In genomic region chr6:105067329-105067728, GRCh38 we compare ENCODE assay signal across 19 cellular contexts.
DNase-seq lines count a peak whose midpoint lies in the region; ATAC-seq, FAIRE-seq and TF ChIP-seq lines count a peak whose summit lies in the region.
"Had no signal": no experiment of that assay in that cellular context is flagged by ENCODE, and none has a peak within 500 bp of the region (broad histone marks: within the 10 kb centered on the region; RNA-seq: fewer than 3 reads in every experiment).

No MANE protein-coding gene starts in this region.

- H2BK5ac ChIP-seq in trophoblast cell (ENCODE audit: low read depth, low read length, poor library complexity), result no peak overlapping the region

- H3K4me1 Mint-ChIP-seq in CD14-positive monocyte, result no peaks in the 10 kb centered on the region

- H3K9ac ChIP-seq in HepG2 (ENCODE audit: insufficient read depth, low read depth, low read length) (no peak overlapping the region), trophoblast cell (ENCODE audit: low read length) (no peak overlapping the region)
- H3K9ac ChIP-seq: BLaER1 treated with 17β-estradiol and CSF1 and Interleukin-3, amounts not matched to agents 10 nM and 100 nM had no signal

- H4K8ac ChIP-seq in trophoblast cell (ENCODE audit: low read depth, low read length), result no peak overlapping the region

- H3K36me3 Mint-ChIP-seq in CD14-positive monocyte, result no peaks in the 10 kb centered on the region

- TF ChIP-seq CTCF in HepG2 (CRISPR knock-in tag; IDR thresholded peaks at IDR 0.05), result no peak
- TF ChIP-seq CTCF in right lobe of liver (IDR thresholded peaks at IDR 0.05), result no peak
- no peak for TF ChIP-seq CTCF in hepatocyte (IDR thresholded peaks at IDR 0.05; ENCODE audit: poor library complexity)
- no peak for TF ChIP-seq CTCF in CD14-positive monocyte (IDR thresholded peaks at IDR 0.05)

- H2AK5ac ChIP-seq in trophoblast cell (ENCODE audit: low read length), result no peak overlapping the region

- in situ Hi-C loops in HepG2 (cut with HindIII; ENCODE audit: extremely low pct_ligation_motif_present, low pct_unique_long_range_greater_than_20kb), result no loop called here

- H3K27me3 Mint-ChIP-seq in CD14-positive monocyte (ENCODE audit: low read depth in 3 of 3), result peaks cover 2 to 10% (median 9%) of the 10 kb centered on the region in 3 donors

- H3K27ac ChIP-seq in HepG2 (ENCODE audit: extremely low read length, insufficient read depth, low read length) (peak overlapping the region; percentile 61), right lobe of liver (no peak overlapping the region), hepatocyte (no peak overlapping the region), trophoblast cell (ENCODE audit: low read depth, low read length) (no peak overlapping the region)
- H3K27ac ChIP-seq: BLaER1 treated with 17β-estradiol and CSF1 and Interleukin-3, amounts not matched to agents 10 nM and 100 nM had no signal

- no peak overlapping the region for H3K4ac ChIP-seq in trophoblast cell (ENCODE audit: low read depth, low read length)

- no peak overlapping the region for H2BK120ac ChIP-seq in trophoblast cell (ENCODE audit: insufficient read depth, low read length, poor library complexity)

- TF ChIP-seq POLR2A in HepG2 (IDR thresholded peaks at IDR 0.05; ENCODE audit: insufficient read depth in 1 of 2, low read depth in 2 of 2, low read length in 2 of 2) (no peak), right lobe of liver (IDR thresholded peaks at IDR 0.05) (no peak)

- no peak overlapping the region for H2AFZ ChIP-seq in HepG2 (ENCODE audit: low read length)
- H2AFZ ChIP-seq in hepatocyte, result no peak overlapping the region
- H2AFZ ChIP-seq in trophoblast cell (ENCODE audit: insufficient read depth, low read length, poor library complexity), result no peak overlapping the region

- H3K9me3 ChIP-seq in HepG2 (ENCODE audit: low read length), result no peaks in the 10 kb centered on the region
- H3K9me3 ChIP-seq in right lobe of liver, result no peaks in the 10 kb centered on the region
- no peaks in the 10 kb centered on the region for H3K9me3 ChIP-seq in hepatocyte (ENCODE audit: low read depth)
- H3K9me3 ChIP-seq in trophoblast cell (ENCODE audit: insufficient read depth, low read depth, low read length), result no peaks in the 10 kb centered on the region
- H3K9me3 ChIP-seq: BLaER1 treated with 17β-estradiol and CSF1 and Interleukin-3, amounts not matched to agents 10 nM and 100 nM had no signal

- H3K36me3 ChIP-seq in HepG2 (replicated peaks in 1 of 2; ENCODE audit: control insufficient read depth in 1 of 2, insufficient read depth in 2 of 2, low read length in 2 of 2), result no peaks in the 10 kb centered on the region
- H3K36me3 ChIP-seq in right lobe of liver, result no peaks in the 10 kb centered on the region
- H3K36me3 ChIP-seq in hepatocyte (replicated peaks; ENCODE audit: insufficient read depth, low read depth), result no peaks in the 10 kb centered on the region
- no peaks in the 10 kb centered on the region for H3K36me3 ChIP-seq in trophoblast cell (ENCODE audit: control insufficient read depth in 1 of 2, insufficient read depth in 2 of 2, low read length in 2 of 2)
- H3K36me3 ChIP-seq: BLaER1 treated with 17β-estradiol and CSF1 and Interleukin-3, amounts not matched to agents 10 nM and 100 nM had no signal

- no peaks in the 10 kb centered on the region for H3K27me3 ChIP-seq in HepG2 (ENCODE audit: control insufficient read depth in 1 of 2, insufficient read depth in 2 of 2, low read length in 2 of 2)
- H3K27me3 ChIP-seq in right lobe of liver, result no peaks in the 10 kb centered on the region
- H3K27me3 ChIP-seq in hepatocyte, result no peaks in the 10 kb centered on the region
- no peaks in the 10 kb centered on the region for H3K27me3 ChIP-seq in trophoblast cell (ENCODE audit: insufficient read depth, low read length)
- H3K27me3 ChIP-seq: BLaER1 treated with 17β-estradiol and CSF1 and Interleukin-3, amounts not matched to agents 10 nM and 100 nM had no signal

- POLR2A ChIA-PET in HepG2 (lab: Yijun Ruan, JAX), result no interaction called here

- DNase-seq in HepG2 (ENCODE audit: low spot score) (peak; percentile 36), right lobe of liver (no peak), amniotic epithelial cell (ENCODE audit: low read depth) (peak; percentile 60), hepatocyte (ENCODE audit: low spot score) (no peak), CD14-positive monocyte (ENCODE audit: low spot score) (no peak), trophoblast cell (no peak)
- DNase-seq: 8988T; ACHN; CD4-positive, alpha-beta T cell; DMS153; DMS79 treated with DMSO at 0.1 percent for 48 hours; EL; HCEC 1CT had no signal

- H3K9me3 Mint-ChIP-seq in CD14-positive monocyte, result peaks cover 0 to 2% (median 0%) of the 10 kb centered on the region in 7 donors
- H3K9me3 Mint-ChIP-seq: CD4-positive, alpha-beta T cell had no signal

- no peak overlapping the region for H3K27ac Mint-ChIP-seq in CD14-positive monocyte
- H3K27ac Mint-ChIP-seq: CD4-positive, alpha-beta T cell had no signal

- 0% methylated on average over 1 of the region's 1 CpG for WGBS in HepG2 (ENCODE audit: low lambda C conversion rate)
- 21% methylated on average over 1 of the region's 1 CpG for WGBS in right lobe of liver (ENCODE audit: insufficient coverage, low coverage, low lambda C conversion rate, missing lambda C conversion rate)
- 11% methylated on average over 1 of the region's 1 CpG for WGBS in hepatocyte (ENCODE audit: low lambda C conversion rate, missing lambda C conversion rate)
- no CpG with 5 or more reads among the region's 1 CpG for WGBS in trophoblast cell (ENCODE audit: extremely low coverage, insufficient coverage, insufficient read length)

- H3K9me2 ChIP-seq in hepatocyte (replicated peaks; ENCODE audit: insufficient read depth), result no peaks in the 10 kb centered on the region

- H2BK12ac ChIP-seq in trophoblast cell (ENCODE audit: low read length), result no peak overlapping the region

- no peaks in the 10 kb centered on the region for H3K79me1 ChIP-seq in trophoblast cell (ENCODE audit: low read length)

- H4K20me1 ChIP-seq in HepG2 (ENCODE audit: insufficient read depth, low read length) (no peaks in the 10 kb centered on the region), hepatocyte (ENCODE audit: insufficient read depth, poor library complexity, severe bottlenecking) (no peaks in the 10 kb centered on the region)
- H4K20me1 ChIP-seq: BLaER1 treated with 17β-estradiol and CSF1 and Interleukin-3, amounts not matched to agents 10 nM and 100 nM had no signal

- H4K91ac ChIP-seq in trophoblast cell (ENCODE audit: low read depth, low read length), result no peak overlapping the region

- no peak overlapping the region for H3K4me3 Mint-ChIP-seq in CD14-positive monocyte
- H3K4me3 Mint-ChIP-seq: CD4-positive, alpha-beta T cell had no signal

- intact Hi-C loops in HepG2 (cut with micrococcal nuclease; ENCODE audit: unreplicated experiment), result loop anchor here (2.0 kb wide), 1 partner anchor 111 kb away; the partner anchor contains the start of gene LIN28B
- intact Hi-C loops in right lobe of liver (cut with DNase I), result no loop called here
- intact Hi-C loops in CD14-positive monocyte (cut with micrococcal nuclease), result no loop called here

- no peak for TF ChIP-seq RAD21 in HepG2 (CRISPR knock-in tag; IDR thresholded peaks at IDR 0.05)

- no peak overlapping the region for H4K12ac ChIP-seq in trophoblast cell (ENCODE audit: low read depth, low read length)

- BruUV-seq in HepG2 (replicated peaks; lab: Mats Ljungman, UMichigan), result no TSS peak

- ATAC-seq in HepG2 (peak; percentile 55), right lobe of liver (no peak), GM18520 (IDR thresholded peaks at IDR 0.05; ENCODE audit: unreplicated experiment) (no peak), GM18909 (IDR thresholded peaks at IDR 0.05; ENCODE audit: poor library complexity, unreplicated experiment) (no peak)

- H3K4me3 ChIP-seq in HepG2 (replicated peaks in 1 of 3; ENCODE audit: insufficient read depth in 1 of 3, low read depth in 2 of 3, low read length in 3 of 3) (no peak overlapping the region; a peak in 1 of 6 replicates), right lobe of liver (no peak overlapping the region), hepatocyte (no peak overlapping the region), trophoblast cell (ENCODE audit: low read depth, low read length) (no peak overlapping the region)
- H3K4me3 ChIP-seq: BLaER1 treated with 17β-estradiol and CSF1 and Interleukin-3, amounts not matched to agents 10 nM and 100 nM had no signal

- CTCF ChIA-PET in HepG2 (lab: Yijun Ruan, JAX; ENCODE audit: low intra/inter-chr PET ratio, low total read pairs), result no interaction called here

- no peak for TF ChIP-seq EP300 in HepG2 (IDR thresholded peaks at IDR 0.05; ENCODE audit: low read depth in 2 of 2, low read length in 2 of 2)
- no peak for TF ChIP-seq EP300 in HepG2 (CRISPR knock-in tag; IDR thresholded peaks at IDR 0.05; ENCODE audit: borderline replicate concordance)

- FAIRE-seq in HepG2 (lab: Jason Lieb, UNC), result peak; percentile 12
- FAIRE-seq: G401.6, GM12892, HTR-8/SVneo had no signal

- no peak overlapping the region for H3K23ac ChIP-seq in trophoblast cell (ENCODE audit: low read length)

- no peak overlapping the region for H3K18ac ChIP-seq in trophoblast cell (ENCODE audit: low read length)

- H3K4me2 ChIP-seq in HepG2 (ENCODE audit: low read depth, low read length) (peak overlapping the region; percentile 57), hepatocyte (peak overlapping the region; percentile 56), trophoblast cell (ENCODE audit: low read length) (no peak overlapping the region)
- H3K4me2 ChIP-seq: BLaER1 treated with 17β-estradiol and CSF1 and Interleukin-3, amounts not matched to agents 10 nM and 100 nM had no signal

- H3K14ac ChIP-seq in trophoblast cell (ENCODE audit: low read length), result no peak overlapping the region

- H3K79me2 ChIP-seq in HepG2 (ENCODE audit: insufficient read depth, low read length) (peaks cover 6% of the 10 kb centered on the region), hepatocyte (no peaks in the 10 kb centered on the region), trophoblast cell (ENCODE audit: control insufficient read depth, insufficient read depth, low read length, poor library complexity) (no peaks in the 10 kb centered on the region)

- H3K4me1 ChIP-seq in HepG2 (ENCODE audit: insufficient read depth, low read length), result peaks cover 65% of the 10 kb centered on the region
- no peaks in the 10 kb centered on the region for H3K4me1 ChIP-seq in right lobe of liver
- peaks cover 7% of the 10 kb centered on the region for H3K4me1 ChIP-seq in hepatocyte (ENCODE audit: insufficient read depth)
- no peaks in the 10 kb centered on the region for H3K4me1 ChIP-seq in trophoblast cell (ENCODE audit: control insufficient read depth in 1 of 2, insufficient read depth in 2 of 2, low read length in 2 of 2)
- H3K4me1 ChIP-seq: BLaER1 treated with 17β-estradiol and CSF1 and Interleukin-3, amounts not matched to agents 10 nM and 100 nM had no signal

TF ChIP-seq in HepG2, 621 proteins besides CTCF, POLR2A, EP300 and RAD21 (continues in another document):
- no peak for TF ChIP-seq ZNF772 (CRISPR knock-in tag; IDR thresholded peaks at IDR 0.05)

Comparison
In these comparisons a context has a peak if more than half of its experiments do, and no peak if none do; other contexts are left out.
1. DNase-seq: peak in HepG2 (single experiment) and amniotic epithelial cell (single experiment); none in right lobe of liver (0 of 3), hepatocyte (single experiment), CD14-positive monocyte (single experiment) and trophoblast cell (0 of 2).